10 cellular contexts compared by ENCODE assay signal in genomic region chr4:73187325-73187724, GRCh38.
DNase-seq lines count a peak whose midpoint lies in the region; ATAC-seq, FAIRE-seq and TF ChIP-seq lines count a peak whose summit lies in the region.
"Had no signal": no experiment of that assay in that cellular context is flagged by ENCODE, and none has a peak within 500 bp of the region (broad histone marks: within the 10 kb centered on the region; RNA-seq: fewer than 3 reads in every experiment).

No MANE protein-coding gene starts in this region.

- 74% methylated on average over 4 of the region's 4 CpGs for WGBS in prostate gland

- H3K4me1 ChIP-seq in RWPE2 (ENCODE audit: insufficient read depth, poor library complexity, severe bottlenecking) (peaks cover 12% of the 10 kb centered on the region), prostate gland (replicated peaks) (no peaks in the 10 kb centered on the region)

- H3K27ac ChIP-seq in RWPE2 (ENCODE audit: poor library complexity, severe bottlenecking) (peak overlapping the region; percentile 28), prostate gland (no peak overlapping the region)

- no peak for DNase-seq in RWPE2 (ENCODE audit: low spot score)
- no peak for DNase-seq in left lobe of liver (ENCODE audit: low spot score)
- no peak for DNase-seq in NCI-H2029 (lab: John Stamatoyannopoulos, UW)
- DNase-seq in urothelium cell line (ENCODE audit: low spot score) = no peak
- no peak for DNase-seq in prostate gland (ENCODE audit: low spot score)
- no peak for DNase-seq in T-helper 2 cell
- DNase-seq: activated naive CD4-positive, alpha-beta T cell treated with anti-CD3 and anti-CD28 coated beads for 36 hours had no signal

- ATAC-seq in GM18511 (IDR thresholded peaks at IDR 0.05; ENCODE audit: unreplicated experiment) (peak; percentile 85), HG02642 (IDR thresholded peaks at IDR 0.05; ENCODE audit: poor library complexity, unreplicated experiment) (peak; percentile 53), RWPE2 (ENCODE audit: low read depth) (peak; percentile 61; the same call in 2 of the 3 replicates), left lobe of liver (peak; percentile 44)

- H3K27me3 ChIP-seq in RWPE2 (ENCODE audit: insufficient read depth, poor library complexity, severe bottlenecking) (no peaks in the 10 kb centered on the region), prostate gland (replicated peaks; ENCODE audit: insufficient read depth) (no peaks in the 10 kb centered on the region)

- H3K9me3 ChIP-seq in RWPE2 (ENCODE audit: severe bottlenecking) = no peaks in the 10 kb centered on the region
- H3K9me3 ChIP-seq in prostate gland = no peaks in the 10 kb centered on the region

- TF ChIP-seq CTCF in RWPE2 (IDR thresholded peaks at IDR 0.05; ENCODE audit: poor library complexity, severe bottlenecking) (no peak), prostate gland (IDR thresholded peaks at IDR 0.05) (no peak)

- no peak for FAIRE-seq in urothelium cell line (lab: Jason Lieb, UNC)
- FAIRE-seq: TTC549 had no signal

- intact Hi-C loops in prostate gland (cut with DNase I) = no loop called here

- H3K36me3 ChIP-seq in RWPE2 (ENCODE audit: low read depth) (peaks cover 21% of the 10 kb centered on the region), prostate gland (no peaks in the 10 kb centered on the region)

- H3K4me3 ChIP-seq in RWPE2 (ENCODE audit: severe bottlenecking) = no peak overlapping the region
- no peak overlapping the region for H3K4me3 ChIP-seq in prostate gland

- no peak for TF ChIP-seq POLR2A in prostate gland (IDR thresholded peaks at IDR 0.05)
